8 cellular contexts compared by ENCODE assay signal in genomic region chr6:41705996-41706835, GRCh38.
DNase-seq lines count a peak whose midpoint lies in the region; ATAC-seq and TF ChIP-seq lines count a peak whose summit lies in the region.

No MANE protein-coding gene starts in this region.

- no peaks in the 10 kb centered on the region for H3K36me3 Mint-ChIP-seq in T-helper 1 cell treated with Interleukin-12 subunit alpha and Interleukin-12 subunit beta and Interleukin-4 antibody, amounts not matched to agents 30 μg/mL and 1 μg/mL, for 36 hours (ENCODE audit: low read depth)

- peaks cover 21% of the 10 kb centered on the region for H3K4me1 Mint-ChIP-seq in T-helper 1 cell treated with Interleukin-12 subunit alpha and Interleukin-12 subunit beta and Interleukin-4 antibody, amounts not matched to agents 30 μg/mL and 1 μg/mL, for 36 hours (ENCODE audit: low read depth)

- no peaks in the 10 kb centered on the region for H3K27me3 Mint-ChIP-seq in T-helper 1 cell treated with Interleukin-12 subunit alpha and Interleukin-12 subunit beta and Interleukin-4 antibody, amounts not matched to agents 30 μg/mL and 1 μg/mL, for 36 hours (ENCODE audit: low read depth)

- H3K4me3 Mint-ChIP-seq in T-helper 1 cell treated with Interleukin-12 subunit alpha and Interleukin-12 subunit beta and Interleukin-4 antibody, amounts not matched to agents 30 μg/mL and 1 μg/mL, for 36 hours: peak overlapping the region; percentile 50

- ATAC-seq in GM21390 (IDR thresholded peaks at IDR 0.05; ENCODE audit: unreplicated experiment): peak; percentile 69

- no peaks in the 10 kb centered on the region for H3K9me3 Mint-ChIP-seq in T-helper 1 cell treated with Interleukin-12 subunit alpha and Interleukin-12 subunit beta and Interleukin-4 antibody, amounts not matched to agents 30 μg/mL and 1 μg/mL, for 36 hours

- no peak overlapping the region for H3K4me3 ChIP-seq in astrocyte of the spinal cord (ENCODE audit: low read depth, low read length)

- H3K27ac Mint-ChIP-seq in T-helper 1 cell treated with Interleukin-12 subunit alpha and Interleukin-12 subunit beta and Interleukin-4 antibody, amounts not matched to agents 30 μg/mL and 1 μg/mL, for 36 hours: peak overlapping the region; percentile 60

- DNase-seq in GDM1 (lab: John Stamatoyannopoulos, UW) (peak; percentile 74), HS-27A (ENCODE audit: low read depth) (peak; percentile 26), astrocyte of the spinal cord (ENCODE audit: low read depth, low spot score) (peak; percentile 65), iPS-NIHi11 (ENCODE audit: low spot score) (peak; percentile 97), NCI-H524 treated with DMSO at 0.1 percent for 48 hours (lab: John Stamatoyannopoulos, UW) (no peak)
- DNase-seq in stimulated activated CD4-positive, alpha-beta T cell treated with anti-CD3 and anti-CD28 coated beads, Interleukin-12 subunit alpha, Interleukin-12 subunit beta, amount 100 ng/mL, for 48 hours (ENCODE audit: low read depth in 2 of 3, low spot score in 1 of 3): peak; percentile 61 to 69 (median 67)

- in situ Hi-C loops in astrocyte of the spinal cord (cut with HindIII; ENCODE audit: low sequenced_read_pairs): no loop called here

- TF ChIP-seq CTCF in astrocyte of the spinal cord (IDR thresholded peaks at IDR 0.05; ENCODE audit: low read depth, low read length): peak; percentile 58
